19 cellular contexts compared by ENCODE assay signal in genomic region chr1:113779542-113779941, GRCh38. TPM values are rescaled to one million over a fixed set of nuclear protein-coding genes. Genes with fewer than 3 reads are reported as not detected.
DNase-seq lines count a peak whose midpoint lies in the region; ATAC-seq and TF ChIP-seq lines count a peak whose summit lies in the region.
"Had no signal": no experiment of that assay in that cellular context is flagged by ENCODE, and none has a peak within 500 bp of the region (broad histone marks: within the 10 kb centered on the region; RNA-seq: fewer than 3 reads in every experiment).

No MANE protein-coding gene starts in this region.

- H3K36me3 Mint-ChIP-seq in neural progenitor cell = peaks cover 25% of the 10 kb centered on the region

- H3K27ac Mint-ChIP-seq in neural progenitor cell = no peak overlapping the region
- H3K27ac Mint-ChIP-seq: HFFc6 had no signal

- H3K27ac ChIP-seq in DND-41 (ENCODE audit: low read length) (peak overlapping the region; percentile 74), spleen (peak overlapping the region in 6 of 8 donors; percentile 60 to 90 (median 83)), neural progenitor cell (no peak overlapping the region)
- H3K27ac ChIP-seq: A549, C4-2B had no signal

- 84 to 96% (median 89%) methylated on average over 6 of the region's 6 CpGs for WGBS in spleen, 5 donors

- no peaks in the 10 kb centered on the region for H3K9me3 ChIP-seq in DND-41 (ENCODE audit: insufficient read depth, low read length, severe bottlenecking)
- H3K9me3 ChIP-seq in spleen = no peaks in the 10 kb centered on the region
- H3K9me3 ChIP-seq in neural progenitor cell (ENCODE audit: low read depth) = no peaks in the 10 kb centered on the region
- H3K9me3 ChIP-seq: A549 had no signal

- no peaks in the 10 kb centered on the region for H3K27me3 Mint-ChIP-seq in neural progenitor cell (ENCODE audit: insufficient read depth, low read depth)

- H3K9me3 Mint-ChIP-seq in neural progenitor cell = no peaks in the 10 kb centered on the region
- H3K9me3 Mint-ChIP-seq: HFFc6 had no signal

- ATAC-seq in DND-41 (ENCODE audit: insufficient read depth, low read depth) = no peak
- ATAC-seq in left colon = peak; percentile 61
- ATAC-seq: A549; CD8-positive, alpha-beta T cell; HCT116 had no signal

- peaks cover 35% of the 10 kb centered on the region for H3K36me3 ChIP-seq in DND-41 (ENCODE audit: insufficient read depth, low read length)
- peaks cover 0 to 32% (median 17%) of the 10 kb centered on the region in 6 donors for H3K36me3 ChIP-seq in spleen
- H3K36me3 ChIP-seq in neural progenitor cell = peaks cover 6% of the 10 kb centered on the region

- H3K27me3 ChIP-seq in DND-41 (ENCODE audit: insufficient read depth, low read length, poor library complexity) (no peaks in the 10 kb centered on the region), spleen (replicated peaks in 1 of 7) (no peaks in the 10 kb centered on the region), neural progenitor cell (no peaks in the 10 kb centered on the region)

- no peaks in the 10 kb centered on the region for H3F3A ChIP-seq in neural progenitor cell (ENCODE audit: low read depth)

- H3K79me2 ChIP-seq in DND-41 (ENCODE audit: insufficient read depth, low read length) (peaks cover 84% of the 10 kb centered on the region), neural progenitor cell (ENCODE audit: low read depth) (peaks cover 72% of the 10 kb centered on the region)

- TF ChIP-seq CTCF in DND-41 (IDR thresholded peaks at IDR 0.05; ENCODE audit: borderline replicate concordance, extremely low read depth, low read length, poor library complexity, severe bottlenecking) (no peak), spleen (IDR thresholded peaks at IDR 0.05 in 8 of 11, conservative IDR thresholded peaks at IDR 0.05 in 3 of 11) (no peak), neural progenitor cell (IDR thresholded peaks at IDR 0.05) (no peak)

- H3K4me1 ChIP-seq in DND-41 (ENCODE audit: insufficient read depth, low read length) (peaks cover 50% of the 10 kb centered on the region), spleen (peaks cover 25 to 61% (median 52%) of the 10 kb centered on the region in 6 donors), neural progenitor cell (peaks cover 14% of the 10 kb centered on the region)

- TF ChIP-seq POLR2A in spleen (IDR thresholded peaks at IDR 0.05) = no peak

- no peak overlapping the region for H3K9ac ChIP-seq in DND-41 (ENCODE audit: low read depth, low read length)
- H3K9ac ChIP-seq in neural progenitor cell = no peak overlapping the region

- intact Hi-C loops in left colon (cut with DNase I, micrococcal nuclease) (no loop called here), spleen (cut with DNase I; ENCODE audit: low total_unique reads) (no loop called here)

- DNase-seq in DND-41 (no peak), OCI-M1 (lab: John Stamatoyannopoulos, UW) (peak; percentile 15), left colon (no peak), spleen (no peak), islet precursor cell (no peak), NCI-H526 treated with DMSO at 0.1 percent for 48 hours (lab: John Stamatoyannopoulos, UW) (no peak), neural progenitor cell (ENCODE audit: low spot score) (no peak), ureter (ENCODE audit: low spot score) (no peak)
- DNase-seq: AML-193; Calu3; CD8-positive, alpha-beta T cell; DMS 273 treated with DMSO at 0.1 percent for 48 hours; DMS53; GOT3; H7; HFFc6 had no signal

- H3K4me3 ChIP-seq in DND-41 (ENCODE audit: low read depth in 1 of 2, low read length in 2 of 2) (no peak overlapping the region), spleen (no peak overlapping the region), neural progenitor cell (no peak overlapping the region)
- H3K4me3 ChIP-seq: A549 had no signal

- no peak overlapping the region for H3K4me3 Mint-ChIP-seq in neural progenitor cell
- H3K4me3 Mint-ChIP-seq: CD8-positive, alpha-beta T cell; HFFc6 had no signal

- no peak overlapping the region for H3K4me2 ChIP-seq in DND-41 (ENCODE audit: insufficient read depth, low read length)
- no peak overlapping the region for H3K4me2 ChIP-seq in neural progenitor cell
- H3K4me2 ChIP-seq: A549 had no signal

- H4K20me1 ChIP-seq in DND-41 (ENCODE audit: insufficient read depth, low read length) (peaks cover 4% of the 10 kb centered on the region), neural progenitor cell (ENCODE audit: low read depth) (peaks cover 30% of the 10 kb centered on the region)

- no peak overlapping the region for H2AFZ ChIP-seq in DND-41 (ENCODE audit: low read depth, low read length)
- no peak overlapping the region for H2AFZ ChIP-seq in neural progenitor cell (replicated peaks)

- no peaks in the 10 kb centered on the region for H3K4me1 Mint-ChIP-seq in neural progenitor cell

RNA-seq across cellular contexts. Expression of gene PHTF1, which starts 20.3 kb away (rescaled TPM):
- total RNA-seq in left colon = 1 to 10 TPM; 7.3 to 9.2 TPM
- 10 to 100 TPM; 18.3 to 47.6 (median 25.9) TPM for total RNA-seq in spleen
- polyA plus RNA-seq in spleen = 1 to 10 TPM; 5.6 to 9.0 (median 7.4) TPM
- total RNA-seq in neural progenitor cell (ENCODE audit: low replicate concordance) = 50.7 and 76.8 TPM in 2 replicates
- 11.0 TPM for total RNA-seq in ureter

RNA-seq across cellular contexts. Expression of gene RSBN1, which starts 32.7 kb away (rescaled TPM):
- total RNA-seq in left colon = 10 to 100 TPM; 23.6 to 28.5 TPM
- 10 to 100 TPM; 24.2 to 34.0 (median 29.1) TPM for total RNA-seq in spleen
- 1 to 10 TPM; 5.4 to 7.0 (median 6.0) TPM for polyA plus RNA-seq in spleen
- 30.2 and 40.1 TPM in 2 replicates for total RNA-seq in neural progenitor cell (ENCODE audit: low replicate concordance)
- 25.8 TPM for total RNA-seq in ureter
